Comparison of ENCODE assay signal across 16 cellular contexts in the genomic region with DNA sequence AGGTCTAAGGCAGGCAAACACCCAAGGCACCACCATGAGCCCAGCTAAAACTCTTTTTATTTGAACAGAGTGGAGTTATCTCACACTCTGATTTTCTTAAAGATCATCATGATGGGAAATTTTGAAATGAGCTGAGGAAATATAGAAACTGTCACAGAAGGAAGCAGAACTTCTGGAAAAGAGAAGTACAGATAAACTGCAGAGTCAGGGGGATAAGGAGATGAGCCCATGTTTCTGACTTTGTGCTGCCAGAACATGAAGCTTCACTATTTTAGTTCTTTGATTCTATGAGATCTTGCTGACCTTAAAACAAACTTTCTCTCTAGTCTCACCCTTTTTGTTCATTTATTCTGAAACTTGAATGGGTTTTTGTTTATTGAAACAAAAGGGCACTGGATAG.
"Had no signal": no experiment of that assay in that cellular context is flagged by ENCODE, and none has a peak within 500 bp of the region (broad histone marks: within the 10 kb centered on the region; RNA-seq: fewer than 3 reads in every experiment).

No MANE protein-coding gene starts in this region.

- ATAC-seq: naive thymus-derived CD8-positive, alpha-beta T cell; stimulated activated naive CD8-positive, alpha-beta T cell treated with anti-CD3 and anti-CD28 coated beads, Interleukin-15, Interleukin-2, amounts not matched to agents 100 U/mL and 50 U/mL, for 24 hours had no signal

- H3K27ac Mint-ChIP-seq: activated CD4-positive, alpha-beta memory T cell treated with anti-CD3 and anti-CD28 coated beads for 36 hours; activated naive CD8-positive, alpha-beta T cell treated with anti-CD3 and anti-CD28 coated beads, Interleukin-2, amount 10 ng/mL, durations not matched to agents 7 days and 5 days; naive thymus-derived CD8-positive, alpha-beta T cell had no signal

- H3K4me3 Mint-ChIP-seq: activated CD4-positive, alpha-beta memory T cell treated with anti-CD3 and anti-CD28 coated beads for 36 hours; activated naive CD8-positive, alpha-beta T cell treated with anti-CD3 and anti-CD28 coated beads, Interleukin-2, amount 10 ng/mL, durations not matched to agents 7 days and 5 days; naive thymus-derived CD8-positive, alpha-beta T cell had no signal

- H3K9me3 ChIP-seq: suprapubic skin, upper lobe of left lung had no signal

- H3K4me3 ChIP-seq: lung, suprapubic skin, upper lobe of left lung had no signal

- H3K36me3 ChIP-seq: suprapubic skin, upper lobe of left lung had no signal

- H3K4me1 ChIP-seq: suprapubic skin, upper lobe of left lung had no signal

- H3K27me3 ChIP-seq: suprapubic skin, upper lobe of left lung had no signal

- H3K36me3 Mint-ChIP-seq: activated CD4-positive, alpha-beta memory T cell treated with anti-CD3 and anti-CD28 coated beads for 36 hours; activated naive CD8-positive, alpha-beta T cell treated with anti-CD3 and anti-CD28 coated beads, Interleukin-2, amount 10 ng/mL, durations not matched to agents 7 days and 5 days; naive thymus-derived CD8-positive, alpha-beta T cell had no signal

- DNase-seq: activated CD4-positive, alpha-beta memory T cell treated with anti-CD3 and anti-CD28 coated beads for 36 hours; activated gamma-delta T cell treated with Interleukin-2 at 50 U/mL for 16 hours; activated naive CD8-positive, alpha-beta T cell treated with anti-CD3 and anti-CD28 coated beads, Interleukin-2, amount 10 ng/mL, durations not matched to agents 7 days and 5 days; activated T-cell treated with anti-CD3 and anti-CD28 coated beads, Interleukin-2, amount 50 U/mL, for 48 hours; aorta; kidney; naive thymus-derived CD8-positive, alpha-beta T cell; occipital lobe; stimulated activated CD4-positive, alpha-beta T cell treated with anti-CD3 and anti-CD28 coated beads, Interleukin-4, amount 100 ng/mL, for 1 hour; stimulated activated CD8-positive, alpha-beta memory T cell treated with anti-CD3 and anti-CD28 coated beads, Interleukin-4, amount 100 ng/mL, for 48 hours; stimulated activated naive CD8-positive, alpha-beta T cell treated with anti-CD3 and anti-CD28 coated beads, Interleukin-15, Interleukin-2, amounts not matched to agents 100 U/mL and 50 U/mL, for 24 hours; T1000; upper lobe of left lung had no signal

- H3K4me1 Mint-ChIP-seq: activated naive CD8-positive, alpha-beta T cell treated with anti-CD3 and anti-CD28 coated beads, Interleukin-2, amount 10 ng/mL, durations not matched to agents 7 days and 5 days; naive thymus-derived CD8-positive, alpha-beta T cell had no signal

- H3K27me3 Mint-ChIP-seq: activated CD4-positive, alpha-beta memory T cell treated with anti-CD3 and anti-CD28 coated beads for 36 hours; activated naive CD8-positive, alpha-beta T cell treated with anti-CD3 and anti-CD28 coated beads, Interleukin-2, amount 10 ng/mL, durations not matched to agents 7 days and 5 days; naive thymus-derived CD8-positive, alpha-beta T cell had no signal

- H3K27ac ChIP-seq: suprapubic skin, upper lobe of left lung, VCaP had no signal

- H3K9me3 Mint-ChIP-seq: activated naive CD8-positive, alpha-beta T cell treated with anti-CD3 and anti-CD28 coated beads, Interleukin-2, amount 10 ng/mL, durations not matched to agents 7 days and 5 days had no signal
